Comparison of ENCODE assay signal across 18 cellular contexts in the genomic region with DNA sequence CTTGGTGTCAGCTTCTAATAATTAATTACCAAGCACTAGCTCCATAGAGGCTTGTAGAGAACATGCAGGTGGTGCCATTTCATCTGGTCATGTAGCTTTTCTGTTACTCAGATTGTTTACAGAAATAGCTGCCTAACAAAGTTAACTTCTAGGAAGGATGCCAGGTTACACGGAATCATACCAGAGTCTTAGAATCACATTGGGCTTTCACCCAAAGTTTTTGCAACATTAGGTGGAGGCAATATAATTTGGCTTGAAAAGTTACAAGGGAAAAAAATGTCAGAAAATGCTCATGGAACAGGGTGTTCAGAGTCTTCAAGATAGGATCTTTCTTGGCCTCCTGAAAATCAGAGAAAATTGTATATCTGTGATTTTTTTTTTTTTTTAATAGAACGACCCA.
DNase-seq lines count a peak whose midpoint lies in the region; ATAC-seq and TF ChIP-seq lines count a peak whose summit lies in the region.
"Had no signal": no experiment of that assay in that cellular context is flagged by ENCODE, and none has a peak within 500 bp of the region (broad histone marks: within the 10 kb centered on the region; RNA-seq: fewer than 3 reads in every experiment).

No MANE protein-coding gene starts in this region.

- CTCF ChIA-PET in AG04450 (lab: Charles Lee) (interaction anchor here (0.6 to 4.4 kb wide), 5 partner anchors 19 to 745 kb away, joined by 3 to 18 read pairs (median 4); no protein-coding TSS in a partner anchor), T-cell (lab: Charles Lee) (interaction anchor here (0.7 to 2.1 kb wide), 14 partner anchors 11 to 156 kb away, joined by 3 to 8 read pairs (median 4); no protein-coding TSS in a partner anchor)
- CTCF ChIA-PET in CD4-positive, alpha-beta T cell (lab: Charles Lee), result interaction anchor here (1.0 to 3.0 kb wide), 3 partner anchors 19 to 181 kb away, joined by 3 to 8 read pairs (median 3); no protein-coding TSS in a partner anchor

- no peak overlapping the region for H3K27ac ChIP-seq in AG04450 (ENCODE audit: low read depth, low read length)
- no peak overlapping the region for H3K27ac ChIP-seq in left lung
- H3K27ac ChIP-seq in CD4-positive, alpha-beta T cell (ENCODE audit: low read depth, low read length), result no peak overlapping the region
- H3K27ac ChIP-seq: VCaP had no signal

- H3K4me1 ChIP-seq in left lung, result peaks cover 0 to 31% of the 10 kb centered on the region in 2 donors

- peak; percentile 31 for ATAC-seq in left lung
- no peak for ATAC-seq in HG02763 (IDR thresholded peaks at IDR 0.05; ENCODE audit: unreplicated experiment)
- ATAC-seq in CD4-positive, alpha-beta T cell (ENCODE audit: poor library complexity), result no peak
- no peak for ATAC-seq in T-cell (replicated peaks in 1 of 4)
- ATAC-seq: K562; stimulated activated naive B cell treated with anti-CD40 and anti-IgM and Interleukin-4, amounts not matched to agents 10 μg/mL and 1 μg/mL and 100 μg/mL, for 72 hours had no signal

- H3K9me3 Mint-ChIP-seq in HFFc6 (no peaks in the 10 kb centered on the region), T-cell (peaks cover 4 to 7% (median 6%) of the 10 kb centered on the region in 3 donors)
- peaks cover 2% of the 10 kb centered on the region for H3K9me3 Mint-ChIP-seq in CD4-positive, alpha-beta T cell

- peak; percentile 74 for DNase-seq in AG04450 (ENCODE audit: low read depth, low spot score)
- peak; percentile 81 for DNase-seq in HFFc6
- peak; percentile 83 to 89 for DNase-seq in cardiac fibroblast (ENCODE audit: low read depth in 2 of 2)
- DNase-seq in left lung, result no peak
- no peak for DNase-seq in CD4-positive, alpha-beta T cell
- no peak for DNase-seq in dermis blood vessel endothelial cell
- no peak for DNase-seq in T-cell
- DNase-seq: activated T-cell treated with anti-CD3 and anti-CD28 coated beads for 4 hours; mesenchymal stem cell; NCI-H1694; NCI-H774; SIG-M5; stimulated activated CD4-positive, alpha-beta T cell treated with anti-CD3 and anti-CD28 coated beads, Interleukin-2, amount 100 ng/mL, for 48 hours; stimulated activated naive B cell treated with anti-CD40 and anti-IgM and Interleukin-4, amounts not matched to agents 10 μg/mL and 1 μg/mL and 100 μg/mL, for 72 hours had no signal

- H3K36me3 Mint-ChIP-seq in HFFc6 (ENCODE audit: low read depth) (no peaks in the 10 kb centered on the region), T-cell (peaks cover 28% of the 10 kb centered on the region)
- peaks cover 60% of the 10 kb centered on the region for H3K36me3 Mint-ChIP-seq in CD4-positive, alpha-beta T cell (ENCODE audit: low read depth)

- H3K4me3 Mint-ChIP-seq in HFFc6, result no peak overlapping the region
- H3K4me3 Mint-ChIP-seq in CD4-positive, alpha-beta T cell, result no peak overlapping the region
- H3K4me3 Mint-ChIP-seq in T-cell, result no peak overlapping the region
- H3K4me3 Mint-ChIP-seq: B cell; stimulated activated naive B cell treated with anti-CD40 and anti-IgM and Interleukin-4, amounts not matched to agents 10 μg/mL and 1 μg/mL and 100 μg/mL, for 72 hours had no signal

- H3K4me3 ChIP-seq in AG04450 (ENCODE audit: low read depth, low read length) (no peak overlapping the region), cardiac fibroblast (replicated peaks in 1 of 2; ENCODE audit: low read depth in 2 of 2, low read length in 2 of 2) (no peak overlapping the region), left lung (no peak overlapping the region)
- H3K4me3 ChIP-seq: K562 had no signal

- no peak overlapping the region for H3K27ac Mint-ChIP-seq in HFFc6
- H3K27ac Mint-ChIP-seq in CD4-positive, alpha-beta T cell, result no peak overlapping the region
- no peak overlapping the region for H3K27ac Mint-ChIP-seq in T-cell
- H3K27ac Mint-ChIP-seq: B cell; stimulated activated naive B cell treated with anti-CD40 and anti-IgM and Interleukin-4, amounts not matched to agents 10 μg/mL and 1 μg/mL and 100 μg/mL, for 72 hours had no signal

- H3K9me3 ChIP-seq in AG04450 (ENCODE audit: control insufficient read depth, insufficient read depth, low read length) (no peaks in the 10 kb centered on the region), left lung (no peaks in the 10 kb centered on the region)
- H3K9me3 ChIP-seq in CD4-positive, alpha-beta T cell (ENCODE audit: control insufficient read depth, low read length), result no peaks in the 10 kb centered on the region

- H3K36me3 ChIP-seq in left lung, result no peaks in the 10 kb centered on the region

- H3K27me3 ChIP-seq in AG04450 (ENCODE audit: control insufficient read depth, insufficient read depth, low read length) (no peaks in the 10 kb centered on the region), left lung (no peaks in the 10 kb centered on the region)
- no peaks in the 10 kb centered on the region for H3K27me3 ChIP-seq in CD4-positive, alpha-beta T cell (ENCODE audit: control insufficient read depth, insufficient read depth, low read length)

- POLR2A ChIA-PET in AG04450 (lab: Yijun Ruan, JAX), result no interaction called here
- POLR2A ChIA-PET in CD4-positive, alpha-beta T cell (lab: Charles Lee), result no interaction called here
- POLR2A ChIA-PET in T-cell (lab: Charles Lee), result interaction anchor here (0.6 to 1.5 kb wide), 7 partner anchors 11 to 146 kb away, joined by 3 to 6 read pairs (median 3); no protein-coding TSS in a partner anchor

- TF ChIP-seq CTCF in AG04450 (IDR thresholded peaks at IDR 0.05; ENCODE audit: low read depth, low read length) (no peak), HFFc6 (IDR thresholded peaks at IDR 0.05) (no peak), cardiac fibroblast (IDR thresholded peaks at IDR 0.05; ENCODE audit: low read depth, low read length) (no peak), left lung (IDR thresholded peaks at IDR 0.05) (no peak)
- TF ChIP-seq CTCF in CD4-positive, alpha-beta T cell (IDR thresholded peaks at IDR 0.05), result no peak

- intact Hi-C loops in left lung (cut with DNase I), result no loop called here
- intact Hi-C loops in CD4-positive, alpha-beta T cell (cut with DNase I, micrococcal nuclease), result no loop called here

- H3K27me3 Mint-ChIP-seq in HFFc6 (ENCODE audit: insufficient read depth), result peaks cover 3% of the 10 kb centered on the region; the same call in 1 of the 2 replicates
- H3K27me3 Mint-ChIP-seq in CD4-positive, alpha-beta T cell, result no peaks in the 10 kb centered on the region
- no peaks in the 10 kb centered on the region for H3K27me3 Mint-ChIP-seq in T-cell
- H3K27me3 Mint-ChIP-seq: B cell; stimulated activated naive B cell treated with anti-CD40 and anti-IgM and Interleukin-4, amounts not matched to agents 10 μg/mL and 1 μg/mL and 100 μg/mL, for 72 hours had no signal

- H3K4me1 Mint-ChIP-seq in HFFc6 (ENCODE audit: low read depth) (peaks cover 9% of the 10 kb centered on the region), T-cell (peaks cover 42 to 52% (median 45%) of the 10 kb centered on the region in 3 donors)
- H3K4me1 Mint-ChIP-seq in CD4-positive, alpha-beta T cell (ENCODE audit: low read depth), result peaks cover 47% of the 10 kb centered on the region

Comparison
In these comparisons a context has a peak if more than half of its experiments do, and no peak if none do; other contexts are left out.
1. DNase-seq: peak in AG04450 (single experiment), HFFc6 (single experiment) and cardiac fibroblast (2 of 2); none in left lung (0 of 2), CD4-positive, alpha-beta T cell (0 of 10), dermis blood vessel endothelial cell (single experiment) and T-cell (0 of 34).
2. POLR2A ChIA-PET loops: an anchor here in T-cell (0.6 to 1.5 kb wide); none called in AG04450 and CD4-positive, alpha-beta T cell.